ENCODE assay signal across 8 cellular contexts in genomic region chr11:72750556-72751292, GRCh38. TPM values are rescaled to one million over a fixed set of nuclear protein-coding genes. Genes with fewer than 3 reads are reported as not detected.
DNase-seq lines count a peak whose midpoint lies in the region; ATAC-seq and TF ChIP-seq lines count a peak whose summit lies in the region.

No MANE protein-coding gene starts in this region.

- H3K9me3 ChIP-seq in heart left ventricle (no peaks in the 10 kb centered on the region), upper lobe of left lung (no peaks in the 10 kb centered on the region)

- WGBS in heart left ventricle, 4 donors, result 80 to 91% (median 87%) methylated on average over 3 of the region's 3 CpGs
- WGBS in upper lobe of left lung, 2 donors, result 80% methylated on average over 3 of the region's 3 CpGs

- peak overlapping the region; percentile 97 for H3K27ac Mint-ChIP-seq in activated T-helper 17 cell treated with anti-CD3 and anti-CD28 coated beads, Interleukin-2, amount 50 U/mL, for 72 hours

- H3K4me3 Mint-ChIP-seq in activated T-helper 17 cell treated with anti-CD3 and anti-CD28 coated beads, Interleukin-2, amount 50 U/mL, for 72 hours, result peak overlapping the region; percentile 99

- no peaks in the 10 kb centered on the region for H3K36me3 Mint-ChIP-seq in activated T-helper 17 cell treated with anti-CD3 and anti-CD28 coated beads, Interleukin-2, amount 50 U/mL, for 72 hours (ENCODE audit: low read depth)

- TF ChIP-seq POLR2A in heart left ventricle (IDR thresholded peaks at IDR 0.05) (no peak), upper lobe of left lung (IDR thresholded peaks at IDR 0.05) (no peak)

- H3K4me1 ChIP-seq in heart left ventricle (peaks cover 0 to 30% (median 15%) of the 10 kb centered on the region in 12 donors), upper lobe of left lung (peaks cover 19 to 59% (median 52%) of the 10 kb centered on the region in 4 donors)

- no peaks in the 10 kb centered on the region for H3K27me3 Mint-ChIP-seq in activated T-helper 17 cell treated with anti-CD3 and anti-CD28 coated beads, Interleukin-2, amount 50 U/mL, for 72 hours

- H3K4me1 Mint-ChIP-seq in activated T-helper 17 cell treated with anti-CD3 and anti-CD28 coated beads, Interleukin-2, amount 50 U/mL, for 72 hours, result peaks cover 20% of the 10 kb centered on the region

- TF ChIP-seq CTCF in heart left ventricle (IDR thresholded peaks at IDR 0.05) (no peak), upper lobe of left lung (IDR thresholded peaks at IDR 0.05) (no peak)

- intact Hi-C loops in heart left ventricle (cut with DNase I) (no loop called here), cardiac septum (cut with DNase I) (no loop called here)

- H3K27me3 ChIP-seq in heart left ventricle (no peaks in the 10 kb centered on the region), layer of hippocampus (ENCODE audit: control insufficient read depth, insufficient read depth, low read length) (no peaks in the 10 kb centered on the region), upper lobe of left lung (no peaks in the 10 kb centered on the region)

- H3K27ac ChIP-seq in heart left ventricle (no peak overlapping the region), layer of hippocampus (ENCODE audit: low read depth, low read length) (peak overlapping the region; percentile 79), upper lobe of left lung (peak overlapping the region in 3 of 4 donors; percentile 49 to 89 (median 87))

- peak in 1 of 5 donors; percentile 20 for DNase-seq in heart left ventricle
- no peak for DNase-seq in cardiac septum (ENCODE audit: low spot score)
- no peak for DNase-seq in upper lobe of left lung
- DNase-seq in GDM1 (lab: John Stamatoyannopoulos, UW), result no peak
- no peak for DNase-seq in putamen (ENCODE audit: low spot score)

- no peaks in the 10 kb centered on the region for H3K9me3 Mint-ChIP-seq in activated T-helper 17 cell treated with anti-CD3 and anti-CD28 coated beads, Interleukin-2, amount 50 U/mL, for 72 hours

- no peak for ATAC-seq in heart left ventricle
- no peak for ATAC-seq in activated T-helper 17 cell treated with anti-CD3 and anti-CD28 coated beads, Interleukin-2, amount 50 U/mL, for 72 hours (replicated peaks)
- ATAC-seq in upper lobe of left lung (ENCODE audit: low FRiP score in 2 of 2), result no peak
- ATAC-seq in HG02973 (IDR thresholded peaks at IDR 0.05; ENCODE audit: unreplicated experiment), result no peak

- no peak for TF ChIP-seq EP300 in upper lobe of left lung (IDR thresholded peaks at IDR 0.05)

- H3K4me3 ChIP-seq in heart left ventricle (peak overlapping the region in 7 of 12 donors; percentile 56 to 88 (median 75)), upper lobe of left lung (peak overlapping the region in 3 of 4 donors; percentile 69 to 88 (median 75))

- H3K36me3 ChIP-seq in heart left ventricle (no peaks in the 10 kb centered on the region), upper lobe of left lung (peaks cover 0 to 3% (median 0%) of the 10 kb centered on the region in 4 donors)

RNA-seq across cellular contexts. Expression of gene ARAP1, which starts 1.5 kb away (rescaled TPM):
- total RNA-seq in heart left ventricle, result 100 to 1,000 TPM in 2 of 9 donors, 10 to 100 TPM in 7; 35.4 to 116 (median 44.0) TPM
- 10 to 100 TPM; 37.7 to 42.0 TPM for polyA plus RNA-seq in heart left ventricle
- 46.3 TPM for total RNA-seq in cardiac septum
- total RNA-seq in activated T-helper 17 cell treated with anti-CD3 and anti-CD28 coated beads, Interleukin-2, amount 50 U/mL, for 72 hours, result 100 to 1,000 TPM in 1 of 2 donors, 10 to 100 TPM in 1; 98.0 to 216 TPM
- total RNA-seq in upper lobe of left lung, result 1,000 to 10,000 TPM in 1 of 6 donors, 100 to 1,000 TPM in 5; 217 to 1,154 (median 269) TPM

RNA-seq across cellular contexts. Expression of gene STARD10, which starts 43.1 kb away (rescaled TPM):
- 10 to 100 TPM; 35.2 to 78.8 (median 55.2) TPM for total RNA-seq in heart left ventricle
- 100 to 1,000 TPM in 1 of 2 donors, 10 to 100 TPM in 1; 35.9 to 237 TPM for polyA plus RNA-seq in heart left ventricle
- total RNA-seq in cardiac septum, result 45.2 TPM
- 10 to 100 TPM in 1 of 2 donors, 1 to 10 TPM in 1; 7.7 to 16.4 TPM for total RNA-seq in activated T-helper 17 cell treated with anti-CD3 and anti-CD28 coated beads, Interleukin-2, amount 50 U/mL, for 72 hours
- 100 to 1,000 TPM in 5 of 6 donors, 10 to 100 TPM in 1; 93.2 to 227 (median 151) TPM for total RNA-seq in upper lobe of left lung

Comparison
In these comparisons a context has a peak if more than half of its experiments do, and no peak if none do; other contexts are left out.
1. H3K27ac ChIP-seq: peak in layer of hippocampus (single experiment) and upper lobe of left lung (3 of 4); none in heart left ventricle (0 of 12).